In the genomic region with DNA sequence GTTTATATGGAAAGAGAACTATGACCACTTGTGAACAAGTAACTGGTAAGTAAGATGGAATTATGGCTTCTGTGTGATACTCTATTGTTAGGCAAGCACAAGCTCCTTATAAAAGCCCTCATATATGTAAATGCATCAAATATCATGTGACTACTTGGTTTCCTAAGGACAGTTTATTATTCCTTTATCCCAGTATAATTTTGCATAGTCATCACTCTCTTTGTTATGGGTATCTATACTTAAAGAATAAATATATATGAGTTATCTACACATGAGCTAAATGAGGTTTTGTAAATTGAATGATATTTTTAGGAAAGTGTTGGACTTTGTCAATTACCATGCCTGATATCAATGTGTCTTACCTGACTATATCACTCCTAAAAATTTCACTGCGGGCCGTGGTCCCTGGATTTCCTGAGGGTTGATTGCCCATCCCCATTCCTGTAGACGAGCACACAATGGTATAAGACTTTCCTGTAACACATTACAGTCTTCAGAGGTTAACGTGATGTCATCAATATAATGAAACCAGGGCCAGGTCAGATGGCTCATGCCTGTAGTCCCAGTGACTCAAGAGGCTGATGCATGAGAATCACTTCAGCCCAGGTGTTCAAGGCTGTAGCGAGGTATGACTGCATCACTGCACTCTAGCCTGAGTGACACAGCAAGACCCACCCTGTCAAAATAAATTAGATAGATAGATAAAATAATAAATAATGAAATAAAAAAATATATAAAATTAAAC, we compare ENCODE assay signal across 22 cellular contexts. TPM values are rescaled to one million over a fixed set of nuclear protein-coding genes. Genes with fewer than 3 reads are reported as not detected.
"Had no signal": no experiment of that assay in that cellular context is flagged by ENCODE, and none has a peak within 500 bp of the region (broad histone marks: within the 10 kb centered on the region; RNA-seq: fewer than 3 reads in every experiment).

No MANE protein-coding gene starts in this region.

- H2AFZ ChIP-seq: hepatocyte had no signal

- H3K9me3 ChIP-seq: thyroid gland had no signal

- H3K27ac ChIP-seq: foreskin keratinocyte, hepatocyte, left ventricle myocardium inferior, lower lobe of right lung, sigmoid colon, skin epidermis, suprapubic skin, thyroid gland, upper lobe of left lung, uterus had no signal

- H3K79me2 ChIP-seq: hepatocyte had no signal

- H3K9me3 Mint-ChIP-seq: effector memory CD8-positive, alpha-beta T cell; memory B cell; natural killer cell had no signal

- DNase-seq: effector memory CD8-positive, alpha-beta T cell; erythroblast; foreskin keratinocyte; kidney; left cardiac atrium; left ventricle myocardium inferior; lower lobe of right lung; natural killer cell; posterior cingulate gyrus; sigmoid colon; stimulated activated naive CD8-positive, alpha-beta T cell treated with anti-CD3 and anti-CD28 coated beads, Interleukin-15, Interleukin-2, amounts not matched to agents 100 U/mL and 50 U/mL, for 24 hours; thyroid gland; upper lobe of left lung; uterus had no signal

- H3K4me3 ChIP-seq: hepatocyte, left ventricle myocardium inferior, lower lobe of right lung, sigmoid colon, skin epidermis, suprapubic skin, thyroid gland, upper lobe of left lung, uterus had no signal

- H3K4me1 ChIP-seq: foreskin keratinocyte, left ventricle myocardium inferior, lower lobe of right lung, sigmoid colon, suprapubic skin, thyroid gland, upper lobe of left lung, uterus had no signal

- H3K27me3 Mint-ChIP-seq: dendritic cell treated with granulocyte-macrophage colony-stimulating factor and Interleukin-4, amounts not matched to agents 40 ng/mL and 50 ng/mL, for 4 days; memory B cell had no signal

- ATAC-seq: effector memory CD8-positive, alpha-beta T cell; foreskin keratinocyte; left cardiac atrium; lower lobe of right lung; natural killer cell; stimulated activated naive CD8-positive, alpha-beta T cell treated with anti-CD3 and anti-CD28 coated beads, Interleukin-15, Interleukin-2, amounts not matched to agents 100 U/mL and 50 U/mL, for 24 hours had no signal

- H3K4me3 Mint-ChIP-seq: dendritic cell treated with granulocyte-macrophage colony-stimulating factor and Interleukin-4, amounts not matched to agents 40 ng/mL and 50 ng/mL, for 4 days; effector memory CD8-positive, alpha-beta T cell; memory B cell; mesothelial cell of epicardium; natural killer cell; neural crest cell had no signal

- H3K36me3 Mint-ChIP-seq: natural killer cell had no signal

- FAIRE-seq: kidney had no signal

- H3K36me3 ChIP-seq: lower lobe of right lung, suprapubic skin, thyroid gland, upper lobe of left lung, uterus had no signal

- H3K27me3 ChIP-seq: foreskin keratinocyte, hepatocyte, sigmoid colon, suprapubic skin, thyroid gland, upper lobe of left lung, uterus had no signal

- H3K4me2 ChIP-seq: hepatocyte had no signal

- H3K27ac Mint-ChIP-seq: dendritic cell treated with granulocyte-macrophage colony-stimulating factor and Interleukin-4, amounts not matched to agents 40 ng/mL and 50 ng/mL, for 4 days; effector memory CD8-positive, alpha-beta T cell; memory B cell; mesothelial cell of epicardium; natural killer cell had no signal

- H3K4me1 Mint-ChIP-seq: memory B cell, mesothelial cell of epicardium, natural killer cell had no signal

RNA-seq across cellular contexts. Expression of gene ZNF878, which starts 32.5 kb away (rescaled TPM):
- total RNA-seq: myocyte had no signal
- polyA plus RNA-seq: hepatocyte had no signal
